In genomic region chr12:90292183-90292582, GRCh38 we compare ENCODE assay signal across 25 cellular contexts.
"Had no signal": no experiment of that assay in that cellular context is flagged by ENCODE, and none has a peak within 500 bp of the region (broad histone marks: within the 10 kb centered on the region; RNA-seq: fewer than 3 reads in every experiment).

No MANE protein-coding gene starts in this region.

- H3K27me3 ChIP-seq: body of pancreas, colonic mucosa, esophagus muscularis mucosa, heart right ventricle, neural progenitor cell had no signal

- H3K27ac Mint-ChIP-seq: activated B cell treated with CpG ODN at 0.5 μM for 24 hours; activated CD4-positive, alpha-beta T cell treated with anti-CD3 and anti-CD28 coated beads for 36 hours; activated naive CD4-positive, alpha-beta T cell treated with anti-CD3 and anti-CD28 coated beads, Interleukin-2, amount 10 ng/mL, durations not matched to agents 7 days and 5 days; activated T-helper 1 cell treated with anti-CD3 and anti-CD28 coated beads, Interleukin-12 subunit alpha, Interleukin-12 subunit beta, Interleukin-2, Interleukin-4 antibody, amounts not matched to agents 30 ng/mL and 10 ng/mL and 1 ng/mL, durations not matched to agents 14 hours and 24 hours and 36 hours; effector memory CD8-positive, alpha-beta T cell; memory B cell; naive thymus-derived CD8-positive, alpha-beta T cell; neural progenitor cell; stimulated activated effector memory CD8-positive, alpha-beta T cell treated with anti-CD3 and anti-CD28 coated beads, Interleukin-12 subunit alpha, Interleukin-12 subunit beta, amount 100 ng/mL, for 72 hours; stimulated activated naive CD8-positive, alpha-beta T cell treated with anti-CD3 and anti-CD28 coated beads, Interleukin-15, Interleukin-2, amounts not matched to agents 100 ng/mL and 50 ng/mL, for 24 hours; T-helper 2 cell treated with Interferon-gamma antibody and Interleukin-4, amounts not matched to agents 5 μg/mL and 100 μg/mL, for 36 hours had no signal

- H2AFZ ChIP-seq: neural progenitor cell had no signal

- H3K36me3 Mint-ChIP-seq: activated naive CD4-positive, alpha-beta T cell treated with anti-CD3 and anti-CD28 coated beads, Interleukin-2, amount 10 ng/mL, durations not matched to agents 7 days and 5 days; stimulated activated effector memory CD8-positive, alpha-beta T cell treated with anti-CD3 and anti-CD28 coated beads, Interleukin-12 subunit alpha, Interleukin-12 subunit beta, amount 100 ng/mL, for 72 hours had no signal

- H3K9me3 ChIP-seq: body of pancreas, colonic mucosa had no signal

- H3K4me1 ChIP-seq: colonic mucosa, neural progenitor cell had no signal

- H3K4me2 ChIP-seq: neural progenitor cell had no signal

- H3K27ac ChIP-seq: body of pancreas, colonic mucosa, esophagus muscularis mucosa, neural progenitor cell, thoracic aorta had no signal

- H3K4me3 Mint-ChIP-seq: activated B cell treated with CpG ODN at 0.5 μM for 24 hours; activated CD4-positive, alpha-beta T cell treated with anti-CD3 and anti-CD28 coated beads for 36 hours; activated naive CD4-positive, alpha-beta T cell treated with anti-CD3 and anti-CD28 coated beads, Interleukin-2, amount 10 ng/mL, durations not matched to agents 7 days and 5 days; activated T-helper 1 cell treated with anti-CD3 and anti-CD28 coated beads, Interleukin-12 subunit alpha, Interleukin-12 subunit beta, Interleukin-2, Interleukin-4 antibody, amounts not matched to agents 30 ng/mL and 10 ng/mL and 1 ng/mL, durations not matched to agents 14 hours and 24 hours and 36 hours; effector memory CD8-positive, alpha-beta T cell; memory B cell; naive thymus-derived CD8-positive, alpha-beta T cell; neural progenitor cell; stimulated activated effector memory CD8-positive, alpha-beta T cell treated with anti-CD3 and anti-CD28 coated beads, Interleukin-12 subunit alpha, Interleukin-12 subunit beta, amount 100 ng/mL, for 72 hours; stimulated activated naive CD8-positive, alpha-beta T cell treated with anti-CD3 and anti-CD28 coated beads, Interleukin-15, Interleukin-2, amounts not matched to agents 100 ng/mL and 50 ng/mL, for 24 hours; T-helper 2 cell treated with Interferon-gamma antibody and Interleukin-4, amounts not matched to agents 5 μg/mL and 100 μg/mL, for 36 hours had no signal

- DNase-seq: activated B cell treated with CpG ODN at 0.5 μM for 24 hours; activated CD4-positive, alpha-beta T cell treated with anti-CD3 and anti-CD28 coated beads for 36 hours; activated effector memory CD4-positive, alpha-beta T cell treated with anti-CD3 and anti-CD28 coated beads, Interleukin-2, amount 50 U/mL, for 16 hours; activated naive CD4-positive, alpha-beta T cell treated with anti-CD3 and anti-CD28 coated beads, Interleukin-2, amount 10 ng/mL, durations not matched to agents 7 days and 5 days; anterior cingulate cortex; body of pancreas; cerebellar nuclear complex; colonic mucosa; effector memory CD8-positive, alpha-beta T cell; foreskin melanocyte; heart right ventricle; naive thymus-derived CD8-positive, alpha-beta T cell; posterior cingulate gyrus; stimulated activated CD4-positive, alpha-beta T cell treated with anti-CD3 and anti-CD28 coated beads, Interleukin-4, amount 100 ng/mL, for 24 hours; T-helper 1 cell; trophoblast cell had no signal

- H3K36me3 ChIP-seq: colonic mucosa, esophagus muscularis mucosa, heart right ventricle, neural progenitor cell, thoracic aorta had no signal

- H3K4me1 Mint-ChIP-seq: activated B cell treated with CpG ODN at 0.5 μM for 24 hours; activated naive CD4-positive, alpha-beta T cell treated with anti-CD3 and anti-CD28 coated beads, Interleukin-2, amount 10 ng/mL, durations not matched to agents 7 days and 5 days; stimulated activated effector memory CD8-positive, alpha-beta T cell treated with anti-CD3 and anti-CD28 coated beads, Interleukin-12 subunit alpha, Interleukin-12 subunit beta, amount 100 ng/mL, for 72 hours had no signal

- H3K4me3 ChIP-seq: body of pancreas, colonic mucosa, esophagus muscularis mucosa, heart right ventricle, neural progenitor cell, skin epidermis, thoracic aorta had no signal

- H3K27me3 Mint-ChIP-seq: memory B cell had no signal
